Comparison of ENCODE assay signal across 9 cellular contexts in the genomic region with DNA sequence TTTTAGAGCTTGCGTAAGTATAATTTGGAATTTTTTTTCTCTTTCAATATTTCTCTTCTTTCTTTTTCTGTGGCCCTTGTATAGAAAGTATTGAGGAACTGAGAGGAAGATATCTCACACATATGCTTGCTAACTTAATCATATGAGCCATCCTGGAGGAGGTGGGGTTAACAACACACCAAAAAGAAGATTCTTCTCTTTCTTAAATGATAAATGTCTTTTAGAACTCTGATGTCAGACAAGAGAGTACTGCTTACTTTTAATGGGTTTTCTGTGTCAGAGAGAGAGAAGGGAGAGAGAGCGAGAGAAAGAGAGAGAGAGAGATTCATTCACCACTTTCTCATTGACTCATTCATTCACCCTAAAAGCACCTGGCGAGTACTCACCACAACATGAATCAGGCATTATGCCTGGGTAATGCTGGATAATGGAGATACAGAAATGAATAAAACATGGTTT.
A peak's percentile ranks its signal among the peaks of the same experiment; 100 is the strongest.
DNase-seq lines count a peak whose midpoint lies in the region; ATAC-seq lines count a peak whose summit lies in the region.
"Had no signal": no experiment of that assay in that cellular context is flagged by ENCODE, and none has a peak within 500 bp of the region (broad histone marks: within the 10 kb centered on the region; RNA-seq: fewer than 3 reads in every experiment).

No MANE protein-coding gene starts in this region.

- no peaks in the 10 kb centered on the region for H3K27me3 Mint-ChIP-seq in activated T-cell treated with anti-CD3 and anti-CD28 coated beads, Interleukin-2, amount 50 U/mL, for 72 hours (ENCODE audit: low read depth)
- H3K27me3 Mint-ChIP-seq in T-helper 1 cell treated with Interleukin-12 subunit alpha and Interleukin-12 subunit beta and Interleukin-4 antibody, amounts not matched to agents 30 μg/mL and 1 μg/mL, for 36 hours (ENCODE audit: low read depth) = no peaks in the 10 kb centered on the region
- no peaks in the 10 kb centered on the region for H3K27me3 Mint-ChIP-seq in stimulated activated naive CD8-positive, alpha-beta T cell treated with anti-CD3 and anti-CD28 coated beads, Interleukin-15, Interleukin-2, amounts not matched to agents 100 ng/mL and 50 ng/mL, for 24 hours

- H3K4me3 Mint-ChIP-seq in activated T-cell treated with anti-CD3 and anti-CD28 coated beads, Interleukin-2, amount 50 U/mL, for 72 hours = peak overlapping the region; percentile 71 to 79
- peak overlapping the region; percentile 57 for H3K4me3 Mint-ChIP-seq in T-helper 1 cell treated with Interleukin-12 subunit alpha and Interleukin-12 subunit beta and Interleukin-4 antibody, amounts not matched to agents 30 μg/mL and 1 μg/mL, for 36 hours
- peak overlapping the region; percentile 51 for H3K4me3 Mint-ChIP-seq in stimulated activated naive CD8-positive, alpha-beta T cell treated with anti-CD3 and anti-CD28 coated beads, Interleukin-15, Interleukin-2, amounts not matched to agents 100 ng/mL and 50 ng/mL, for 24 hours

- peaks cover 80% of the 10 kb centered on the region for H3K4me1 Mint-ChIP-seq in activated T-cell treated with anti-CD3 and anti-CD28 coated beads, Interleukin-2, amount 50 U/mL, for 72 hours (ENCODE audit: low read depth)
- H3K4me1 Mint-ChIP-seq in T-helper 1 cell treated with Interleukin-12 subunit alpha and Interleukin-12 subunit beta and Interleukin-4 antibody, amounts not matched to agents 30 μg/mL and 1 μg/mL, for 36 hours (ENCODE audit: low read depth) = peaks cover 67% of the 10 kb centered on the region
- H3K4me1 Mint-ChIP-seq in stimulated activated naive CD8-positive, alpha-beta T cell treated with anti-CD3 and anti-CD28 coated beads, Interleukin-15, Interleukin-2, amounts not matched to agents 100 ng/mL and 50 ng/mL, for 24 hours (ENCODE audit: low read depth) = peaks cover 90% of the 10 kb centered on the region

- H3K9me3 Mint-ChIP-seq in activated T-cell treated with anti-CD3 and anti-CD28 coated beads, Interleukin-2, amount 50 U/mL, for 72 hours = peaks cover 2 to 3% of the 10 kb centered on the region in 2 donors
- no peaks in the 10 kb centered on the region for H3K9me3 Mint-ChIP-seq in T-helper 1 cell treated with Interleukin-12 subunit alpha and Interleukin-12 subunit beta and Interleukin-4 antibody, amounts not matched to agents 30 μg/mL and 1 μg/mL, for 36 hours
- no peaks in the 10 kb centered on the region for H3K9me3 Mint-ChIP-seq in stimulated activated naive CD8-positive, alpha-beta T cell treated with anti-CD3 and anti-CD28 coated beads, Interleukin-15, Interleukin-2, amounts not matched to agents 100 ng/mL and 50 ng/mL, for 24 hours

- peak overlapping the region; percentile 98 for H3K27ac Mint-ChIP-seq in activated T-cell treated with anti-CD3 and anti-CD28 coated beads, Interleukin-2, amount 50 U/mL, for 72 hours
- H3K27ac Mint-ChIP-seq in T-helper 1 cell treated with Interleukin-12 subunit alpha and Interleukin-12 subunit beta and Interleukin-4 antibody, amounts not matched to agents 30 μg/mL and 1 μg/mL, for 36 hours = peak overlapping the region; percentile 92
- peak overlapping the region; percentile 92 for H3K27ac Mint-ChIP-seq in stimulated activated naive CD8-positive, alpha-beta T cell treated with anti-CD3 and anti-CD28 coated beads, Interleukin-15, Interleukin-2, amounts not matched to agents 100 ng/mL and 50 ng/mL, for 24 hours

- H3K36me3 Mint-ChIP-seq in activated T-cell treated with anti-CD3 and anti-CD28 coated beads, Interleukin-2, amount 50 U/mL, for 72 hours (ENCODE audit: insufficient read depth in 2 of 2) = peaks cover 2 to 3% of the 10 kb centered on the region in 2 donors
- H3K36me3 Mint-ChIP-seq in T-helper 1 cell treated with Interleukin-12 subunit alpha and Interleukin-12 subunit beta and Interleukin-4 antibody, amounts not matched to agents 30 μg/mL and 1 μg/mL, for 36 hours (ENCODE audit: low read depth) = peaks cover 9% of the 10 kb centered on the region
- no peaks in the 10 kb centered on the region for H3K36me3 Mint-ChIP-seq in stimulated activated naive CD8-positive, alpha-beta T cell treated with anti-CD3 and anti-CD28 coated beads, Interleukin-15, Interleukin-2, amounts not matched to agents 100 ng/mL and 50 ng/mL, for 24 hours (ENCODE audit: low read depth)

- ATAC-seq in activated T-cell treated with anti-CD3 and anti-CD28 coated beads, Interleukin-2, amount 50 U/mL, for 72 hours (replicated peaks in 1 of 2) = peak; percentile 72 to 74
- ATAC-seq in HG02938 (IDR thresholded peaks at IDR 0.05; ENCODE audit: unreplicated experiment) = peak; percentile 51

- DNase-seq in activated T-cell treated with anti-CD3 and anti-CD28 coated beads, Interleukin-2, amount 50 U/mL, for 72 hours = peak; percentile 47 to 62
- no peak for DNase-seq in activated T-cell treated with anti-CD3 and anti-CD28 coated beads, Interleukin-2, amount 50 U/mL, for 48 hours
- no peak for DNase-seq in activated effector memory CD4-positive, alpha-beta T cell treated with anti-CD3 and anti-CD28 coated beads, Interleukin-2, amount 50 U/mL, for 16 hours
- no peak for DNase-seq in SKM-1 treated with dmso at 0.1 percent for 144 hours (lab: John Stamatoyannopoulos, UW; ENCODE audit: unreplicated experiment)
- DNase-seq in HPDE6-E6E7 (ENCODE audit: extremely low spot score) = no peak
- DNase-seq: NCI-H524 had no signal

Comparison
In these comparisons a context has a peak if more than half of its experiments do, and no peak if none do; other contexts are left out.
1. DNase-seq: peak in activated T-cell treated with anti-CD3 and anti-CD28 coated beads, Interleukin-2, amount 50 U/mL, for 72 hours (2 of 2); none in activated T-cell treated with anti-CD3 and anti-CD28 coated beads, Interleukin-2, amount 50 U/mL, for 48 hours (0 of 2), activated effector memory CD4-positive, alpha-beta T cell treated with anti-CD3 and anti-CD28 coated beads, Interleukin-2, amount 50 U/mL, for 16 hours (single experiment), SKM-1 treated with dmso at 0.1 percent for 144 hours (single experiment) and HPDE6-E6E7 (single experiment).
2. Peak in every context shown above with its lines, with median percentiles within 50 percentile points of each other: H3K27ac Mint-ChIP-seq and H3K4me3 Mint-ChIP-seq.